In genomic region chr14:95319312-95320075, GRCh38 we compare ENCODE assay signal across 8 cellular contexts. TPM values are rescaled to one million over a fixed set of nuclear protein-coding genes. Genes with fewer than 3 reads are reported as not detected.
DNase-seq lines count a peak whose midpoint lies in the region; ATAC-seq and TF ChIP-seq lines count a peak whose summit lies in the region.

Gene CLMN (minus strand): TSS chr14:95319908. CDS start chr14:95319792, 116 bp downstream.

- no peaks in the 10 kb centered on the region for H3K27me3 Mint-ChIP-seq in naive B cell

- H3K4me3 ChIP-seq in BE2C (ENCODE audit: low read depth, low read length): peak within 1 kb of the TSS; percentile 64
- H3K4me3 ChIP-seq in NB4 (ENCODE audit: low read depth, low read length): peak within 1 kb of the TSS; percentile 7
- peak within 1 kb of the TSS; percentile 61 to 62 for H3K4me3 ChIP-seq in esophagus (ENCODE audit: low read depth in 1 of 2, low read length in 2 of 2)
- H3K4me3 ChIP-seq in transverse colon: peak within 1 kb of the TSS; percentile 59 to 97 (median 90)

- H3K27me3 ChIP-seq in BE2C (no peaks in the 10 kb centered on the region), esophagus (ENCODE audit: control insufficient read depth in 1 of 2, insufficient read depth in 2 of 2, low read length in 2 of 2) (no peaks in the 10 kb centered on the region), transverse colon (no peaks in the 10 kb centered on the region)

- WGBS in esophagus, 2 donors: 0 to 1% methylated on average over 37 to 98 of the region's 98 CpGs
- WGBS in transverse colon (ENCODE audit: low coverage in 1 of 2), 2 donors: 1% methylated on average over 36 of the region's 98 CpGs; no CpG with 5 or more reads in 1 of the 2 donors

- peak within 1 kb of the TSS; percentile 92 to 97 (median 95) for H3K27ac Mint-ChIP-seq in naive B cell

- no peak for TF ChIP-seq EP300 in transverse colon (IDR thresholded peaks at IDR 0.05; ENCODE audit: low read depth)

- TF ChIP-seq POLR2A in NB4 (IDR thresholded peaks at IDR 0.05; ENCODE audit: extremely low read depth, insufficient read length) (no peak), transverse colon (IDR thresholded peaks at IDR 0.05) (peak; percentile 23)

- H3K27ac ChIP-seq in esophagus (ENCODE audit: low read depth in 2 of 2, low read length in 1 of 2) (peak within 1 kb of the TSS; percentile 22 to 52), transverse colon (peak within 1 kb of the TSS; percentile 87 to 93 (median 92))

- H3K36me3 ChIP-seq in BE2C: no peaks in the 10 kb centered on the region
- H3K36me3 ChIP-seq in esophagus (ENCODE audit: control insufficient read depth in 2 of 2, insufficient read depth in 2 of 2, low read length in 1 of 2): no peaks in the 10 kb centered on the region
- H3K36me3 ChIP-seq in transverse colon: no peaks in the 10 kb centered on the region

- ATAC-seq in GM18909 (IDR thresholded peaks at IDR 0.05; ENCODE audit: poor library complexity, unreplicated experiment) (peak; percentile 45), naive B cell (ENCODE audit: low read depth in 2 of 2) (peak; percentile 87 to 88), HG02973 (IDR thresholded peaks at IDR 0.05; ENCODE audit: unreplicated experiment) (no peak)

- H3K4me1 Mint-ChIP-seq in naive B cell: peaks cover 36 to 46% (median 36%) of the 10 kb centered on the region in 3 donors

- H3K36me3 Mint-ChIP-seq in naive B cell: no peaks in the 10 kb centered on the region

- peaks cover 8% of the 10 kb centered on the region; the same call in 1 of the 2 replicates for H3K4me1 ChIP-seq in BE2C
- peaks cover 6 to 22% of the 10 kb centered on the region in 2 donors for H3K4me1 ChIP-seq in esophagus (ENCODE audit: control insufficient read depth in 2 of 2, insufficient read depth in 2 of 2, low read length in 1 of 2)
- H3K4me1 ChIP-seq in transverse colon: peaks cover 12 to 38% (median 21%) of the 10 kb centered on the region in 4 donors

- no peak for TF ChIP-seq CTCF in BE2C (IDR thresholded peaks at IDR 0.05; ENCODE audit: low read depth, low read length)
- TF ChIP-seq CTCF in NB4 (IDR thresholded peaks at IDR 0.05; ENCODE audit: low read depth, low read length): no peak
- no peak for TF ChIP-seq CTCF in transverse colon (IDR thresholded peaks at IDR 0.05)

- peak within 1 kb of the TSS; percentile 82 to 97 (median 92) for H3K4me3 Mint-ChIP-seq in naive B cell

- H3K9me3 ChIP-seq in BE2C (no peaks in the 10 kb centered on the region), esophagus (ENCODE audit: control insufficient read depth in 2 of 2, insufficient read depth in 1 of 2, low read depth in 1 of 2, low read length in 1 of 2) (no peaks in the 10 kb centered on the region), transverse colon (no peaks in the 10 kb centered on the region)

- H3K9me3 Mint-ChIP-seq in naive B cell: no peaks in the 10 kb centered on the region

- peak; percentile 53 for DNase-seq in BE2C
- DNase-seq in NB4 (ENCODE audit: low read depth): peak; percentile 58
- DNase-seq in activated CD8-positive, alpha-beta memory T cell treated with anti-CD3 and anti-CD28 coated beads, Interleukin-2, amount 50 U/mL, for 4 hours: peak; percentile 36
- peak; percentile 81 for DNase-seq in naive B cell
- DNase-seq in transverse colon: peak; percentile 61

- in situ Hi-C loops in transverse colon (cut with MboI; ENCODE audit: low pct_ligation_motif_present in 1 of 4, low pct_unique_long_range_greater_than_20kb in 1 of 4, low sequenced_read_pairs in 3 of 4): no loop called here

- intact Hi-C loops in transverse colon (cut with DNase I; ENCODE audit: low total_unique reads): no loop called here

RNA-seq across cellular contexts. Expression of gene CLMN, which starts in this region (rescaled TPM):
- 3.2 TPM for polyA plus RNA-seq in BE2C (2012; ENCODE audit: insufficient read depth, insufficient read length, low read depth)
- polyA plus RNA-seq in esophagus: 1 to 10 TPM; 1.6 to 2.3 TPM
- polyA plus RNA-seq in naive B cell (ENCODE audit: low read depth in 6 of 6): 10 to 100 TPM in 5 of 6 donors, 1 to 10 TPM in 1; 4.9 to 23.8 (median 12.7) TPM
- 100 to 1,000 TPM in 1 of 4 donors, 10 to 100 TPM in 3; 71.1 to 118 (median 90.1) TPM for total RNA-seq in transverse colon

Comparison
In these comparisons a context has a peak if more than half of its experiments do, and no peak if none do; other contexts are left out.
1. H3K4me3 ChIP-seq: peak in every context shown above with its lines; median percentile 90 in transverse colon; 64 in BE2C; 62 in esophagus; 7 in NB4.